Comparison of ENCODE assay signal across 11 cellular contexts in the genomic region with DNA sequence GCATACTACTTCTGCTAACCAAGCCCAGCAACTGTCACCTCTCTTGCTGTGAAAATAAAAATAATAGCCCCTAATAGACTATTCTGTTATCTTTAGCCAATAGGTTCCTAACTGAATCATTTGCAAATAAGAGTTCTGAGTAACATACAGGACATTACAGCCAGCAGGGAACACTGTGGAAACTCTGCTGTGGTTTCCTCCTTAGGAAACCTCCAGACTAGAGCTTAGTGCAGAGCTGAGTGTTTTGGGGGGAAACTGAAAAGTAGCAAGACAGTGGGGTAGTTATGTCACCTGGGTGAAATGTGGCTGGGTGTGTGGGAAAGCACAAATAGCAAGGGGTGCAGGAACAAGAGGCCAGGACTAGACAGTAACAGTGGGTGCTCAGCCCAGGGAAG. TPM values are rescaled to one million over a fixed set of nuclear protein-coding genes. Genes with fewer than 3 reads are reported as not detected.
DNase-seq lines count a peak whose midpoint lies in the region; ATAC-seq and TF ChIP-seq lines count a peak whose summit lies in the region.
"Had no signal": no experiment of that assay in that cellular context is flagged by ENCODE, and none has a peak within 500 bp of the region (broad histone marks: within the 10 kb centered on the region; RNA-seq: fewer than 3 reads in every experiment).

No MANE protein-coding gene starts in this region.

- TF ChIP-seq POLR2A in adrenal gland (IDR thresholded peaks at IDR 0.05): no peak

- H3K27me3 ChIP-seq in RWPE2 (ENCODE audit: insufficient read depth, poor library complexity, severe bottlenecking) (no peaks in the 10 kb centered on the region), adrenal gland (no peaks in the 10 kb centered on the region)

- no peaks in the 10 kb centered on the region for H3K36me3 ChIP-seq in RWPE2 (ENCODE audit: low read depth)
- peaks cover 66% of the 10 kb centered on the region for H3K36me3 ChIP-seq in mesodermal cell (ENCODE audit: control insufficient read depth, insufficient read depth, low read length)
- H3K36me3 ChIP-seq in adrenal gland (replicated peaks in 1 of 2): peaks cover 0 to 24% of the 10 kb centered on the region in 2 donors

- DNase-seq in Daoy (ENCODE audit: low read depth) (peak; percentile 27), RWPE2 (ENCODE audit: low spot score) (no peak), adrenal gland (no peak), Ammon's horn (ENCODE audit: low spot score) (no peak), NCI-H446 (lab: John Stamatoyannopoulos, UW) (no peak)
- DNase-seq: COR-L47, NCI-H1105 treated with DMSO at 0.1 percent for 48 hours had no signal

- H3K27ac ChIP-seq in RWPE2 (ENCODE audit: poor library complexity, severe bottlenecking) (peak overlapping the region; percentile 94), mesodermal cell (ENCODE audit: low read depth, low read length, severe bottlenecking) (peak overlapping the region; percentile 43), adrenal gland (no peak overlapping the region)

- ATAC-seq in GM21381 (IDR thresholded peaks at IDR 0.05; ENCODE audit: unreplicated experiment) (peak; percentile 41), RWPE2 (ENCODE audit: low read depth) (no peak), GM19023 (IDR thresholded peaks at IDR 0.05; ENCODE audit: unreplicated experiment) (no peak)

- H3K4me1 ChIP-seq in RWPE2 (ENCODE audit: insufficient read depth, poor library complexity, severe bottlenecking) (peaks cover 29% of the 10 kb centered on the region), mesodermal cell (ENCODE audit: control insufficient read depth, insufficient read depth, low read length, poor library complexity, severe bottlenecking) (peaks cover 50% of the 10 kb centered on the region), adrenal gland (replicated peaks in 1 of 2) (no peaks in the 10 kb centered on the region)

- no peak for TF ChIP-seq CTCF in RWPE2 (IDR thresholded peaks at IDR 0.05; ENCODE audit: poor library complexity, severe bottlenecking)
- TF ChIP-seq CTCF in adrenal gland (IDR thresholded peaks at IDR 0.05): no peak

- no peaks in the 10 kb centered on the region for H3K9me3 ChIP-seq in RWPE2 (ENCODE audit: severe bottlenecking)
- H3K9me3 ChIP-seq in mesodermal cell (ENCODE audit: control insufficient read depth, low read length): peaks cover 7% of the 10 kb centered on the region
- H3K9me3 ChIP-seq in adrenal gland (replicated peaks in 1 of 3): no peaks in the 10 kb centered on the region

- intact Hi-C loops in adrenal gland (cut with DNase I): no loop called here

- H3K4me3 ChIP-seq in RWPE2 (ENCODE audit: severe bottlenecking): no peak overlapping the region
- no peak overlapping the region for H3K4me3 ChIP-seq in mesodermal cell (ENCODE audit: extremely low read depth, insufficient read depth, low read length, poor library complexity, severe bottlenecking)
- no peak overlapping the region for H3K4me3 ChIP-seq in adrenal gland

RNA-seq across cellular contexts. Expression of a gene that starts 32.4 kb away (rescaled TPM):
- total RNA-seq in Daoy (2014; rRNA removed; shearing (Covaris generic)): 8.2 and 9.7 TPM in 2 replicates
- polyA plus RNA-seq in mesodermal cell (2013, experiment 1 of 2): 12.6 TPM
- polyA plus RNA-seq in mesodermal cell (2013, experiment 2 of 2): 9.6 TPM
- total RNA-seq in adrenal gland: 10 to 100 TPM in 1 of 8 donors, 1 to 10 TPM in 7; 1.6 to 13.7 (median 4.7) TPM
- polyA plus RNA-seq in adrenal gland: 1 to 10 TPM; 1.2 to 7.3 (median 5.5) TPM

RNA-seq across cellular contexts. Expression of a gene that starts 49.2 kb away (rescaled TPM):
- total RNA-seq in Daoy (2014; rRNA removed; shearing (Covaris generic)): not detected in 2 replicates
- not detected for polyA plus RNA-seq in mesodermal cell (2013, experiment 1 of 2)
- not detected for polyA plus RNA-seq in mesodermal cell (2013, experiment 2 of 2)
- not detected for total RNA-seq in adrenal gland
- not detected for polyA plus RNA-seq in adrenal gland
- total RNA-seq: mononuclear cell had no signal

Comparison
In these comparisons a context has a peak if more than half of its experiments do, and no peak if none do; other contexts are left out.
1. H3K27ac ChIP-seq: peak in RWPE2 (single experiment) and mesodermal cell (single experiment); none in adrenal gland (0 of 5).